In the genomic region with DNA sequence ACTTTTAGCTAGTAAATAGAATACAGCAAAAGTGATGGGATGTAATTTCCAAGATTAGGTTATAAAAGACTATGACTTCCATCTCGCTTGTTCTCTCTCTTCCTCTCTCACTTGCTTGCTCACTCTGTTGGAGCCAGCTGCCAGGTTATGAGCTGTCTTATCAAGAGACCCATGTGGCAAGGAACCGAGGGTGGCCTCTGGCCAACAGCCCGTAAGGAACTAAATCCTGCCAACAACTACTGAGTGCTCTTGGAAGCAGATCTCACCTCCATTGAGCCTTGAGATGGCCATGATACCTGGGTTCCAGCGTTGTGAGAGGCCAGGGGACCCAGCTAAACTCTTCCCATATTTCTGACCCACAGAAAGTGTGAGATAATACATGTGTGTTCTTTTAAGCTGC, we compare ENCODE assay signal across 34 cellular contexts.
"Had no signal": no experiment of that assay in that cellular context is flagged by ENCODE, and none has a peak within 500 bp of the region (broad histone marks: within the 10 kb centered on the region; RNA-seq: fewer than 3 reads in every experiment).

No MANE protein-coding gene starts in this region.

- H3K4me1 ChIP-seq: SJSA1 had no signal

- H3K36me3 ChIP-seq: cardiac muscle cell, Peyer's patch, SJSA1 had no signal

- H3K9me3 ChIP-seq: Peyer's patch, SJSA1, SK-N-SH had no signal

- H3K27me3 Mint-ChIP-seq: activated CD4-positive, alpha-beta T cell treated with anti-CD3 and anti-CD28 coated beads for 36 hours; activated CD4-positive, alpha-beta T cell treated with anti-CD3 and anti-CD28 coated beads, Interleukin-2, amount 10 ng/mL, durations not matched to agents 7 days and 5 days; activated naive CD4-positive, alpha-beta T cell treated with anti-CD3 and anti-CD28 coated beads, Interleukin-2, amount 10 ng/mL, durations not matched to agents 7 days and 5 days; activated naive CD8-positive, alpha-beta T cell treated with anti-CD3 and anti-CD28 coated beads, Interleukin-2, amount 50 U/mL, for 24 hours; activated T-cell treated with anti-CD3 and anti-CD28 coated beads, Interleukin-2, amount 50 U/mL, for 24 hours had no signal

- H3K4me1 Mint-ChIP-seq: activated CD4-positive, alpha-beta T cell treated with anti-CD3 and anti-CD28 coated beads for 36 hours; activated CD4-positive, alpha-beta T cell treated with anti-CD3 and anti-CD28 coated beads, Interleukin-2, amount 10 ng/mL, durations not matched to agents 7 days and 5 days; activated naive CD4-positive, alpha-beta T cell treated with anti-CD3 and anti-CD28 coated beads, Interleukin-2, amount 10 ng/mL, durations not matched to agents 7 days and 5 days; activated naive CD8-positive, alpha-beta T cell treated with anti-CD3 and anti-CD28 coated beads, Interleukin-2, amount 50 U/mL, for 24 hours had no signal

- H3K4me3 Mint-ChIP-seq: activated CD4-positive, alpha-beta T cell treated with anti-CD3 and anti-CD28 coated beads for 36 hours; activated CD4-positive, alpha-beta T cell treated with anti-CD3 and anti-CD28 coated beads, Interleukin-2, amount 10 ng/mL, durations not matched to agents 7 days and 5 days; activated CD8-positive, alpha-beta T cell treated with anti-CD3 and anti-CD28 coated beads, Interleukin-2, amount 10 ng/mL, durations not matched to agents 7 days and 5 days; activated naive CD4-positive, alpha-beta T cell treated with anti-CD3 and anti-CD28 coated beads, Interleukin-2, amount 10 ng/mL, durations not matched to agents 7 days and 5 days; activated naive CD8-positive, alpha-beta T cell; activated naive CD8-positive, alpha-beta T cell treated with anti-CD3 and anti-CD28 coated beads, Interleukin-2, amount 50 U/mL, for 24 hours; activated T-cell treated with anti-CD3 and anti-CD28 coated beads, Interleukin-2, amount 50 U/mL, for 24 hours; activated T-helper 1 cell treated with anti-CD3 and anti-CD28 coated beads, Interleukin-12 subunit alpha, Interleukin-12 subunit beta, Interleukin-2, Interleukin-4 antibody, amounts not matched to agents 30 ng/mL and 10 ng/mL and 1 ng/mL, durations not matched to agents 14 hours and 24 hours and 36 hours; T-helper 1 cell treated with Interleukin-12 subunit alpha and Interleukin-12 subunit beta and Interleukin-4 antibody, amounts not matched to agents 30 μg/mL and 1 μg/mL, for 36 hours; T-helper 2 cell treated with Interferon-gamma antibody and Interleukin-4, amounts not matched to agents 5 μg/mL and 100 μg/mL, for 36 hours; WTC11 had no signal

- DNase-seq: activated CD4-positive, alpha-beta T cell treated with anti-CD3 and anti-CD28 coated beads for 36 hours; activated CD4-positive, alpha-beta T cell treated with anti-CD3 and anti-CD28 coated beads, Interleukin-2, amount 10 ng/mL, durations not matched to agents 7 days and 5 days; activated CD4-positive, alpha-beta T cell treated with anti-CD3 and anti-CD28 coated beads, Interleukin-2, amount 50 U/mL, for 48 hours; activated CD8-positive, alpha-beta T cell treated with anti-CD3 and anti-CD28 coated beads, Interleukin-2, amount 10 ng/mL, durations not matched to agents 7 days and 5 days; activated gamma-delta T cell treated with Interleukin-2 at 50 U/mL for 16 hours; activated naive CD4-positive, alpha-beta T cell treated with anti-CD3 and anti-CD28 coated beads, Interleukin-2, amount 10 ng/mL, durations not matched to agents 7 days and 5 days; activated naive CD8-positive, alpha-beta T cell treated with anti-CD3 and anti-CD28 coated beads, Interleukin-2, amount 50 U/mL, for 24 hours; activated T-cell treated with anti-CD3 and anti-CD28 coated beads, Interleukin-2, amount 50 U/mL, for 24 hours; anterior cingulate cortex; Kasumi-1; KG1; NCI-H1105 treated with DMSO at 0.1 percent for 48 hours; NCI-H1436; NCI-H1694; NCI-H1930; NCI-H2081 treated with DMSO at 0.1 percent for 48 hours; NCI-H226; NCI-H524 treated with DMSO at 0.1 percent for 48 hours; NCI-H748 treated with DMSO at 0.1 percent for 48 hours; NK-92 treated with Interleukin-12 subunit alpha and Interleukin-12 subunit beta, amount 100 ng/mL, for 24 hours; PC-3; Peyer's patch; RPMI8226; SHP77 treated with DMSO at 0.1 percent for 48 hours; SK-N-SH had no signal

- H3K27ac ChIP-seq: cardiac muscle cell, Peyer's patch, SJSA1 had no signal

- ATAC-seq: activated CD4-positive, alpha-beta T cell treated with anti-CD3 and anti-CD28 coated beads for 36 hours; activated CD4-positive, CD25-positive, alpha-beta regulatory T cell treated with anti-CD3 and anti-CD28 coated beads, Interleukin-2, amount 50 U/mL, for 24 hours; activated CD8-positive, alpha-beta T cell treated with anti-CD3 and anti-CD28 coated beads, Interleukin-2, amount 10 ng/mL, durations not matched to agents 7 days and 5 days; activated naive CD8-positive, alpha-beta T cell treated with anti-CD3 and anti-CD28 coated beads, Interleukin-2, amount 50 U/mL, for 24 hours; PC-3; WTC11 had no signal

- H3K27ac Mint-ChIP-seq: activated CD4-positive, alpha-beta T cell treated with anti-CD3 and anti-CD28 coated beads for 36 hours; activated CD4-positive, alpha-beta T cell treated with anti-CD3 and anti-CD28 coated beads, Interleukin-2, amount 10 ng/mL, durations not matched to agents 7 days and 5 days; activated CD8-positive, alpha-beta T cell treated with anti-CD3 and anti-CD28 coated beads, Interleukin-2, amount 10 ng/mL, durations not matched to agents 7 days and 5 days; activated naive CD4-positive, alpha-beta T cell treated with anti-CD3 and anti-CD28 coated beads, Interleukin-2, amount 10 ng/mL, durations not matched to agents 7 days and 5 days; activated naive CD8-positive, alpha-beta T cell; activated naive CD8-positive, alpha-beta T cell treated with anti-CD3 and anti-CD28 coated beads, Interleukin-2, amount 50 U/mL, for 24 hours; activated T-cell treated with anti-CD3 and anti-CD28 coated beads, Interleukin-2, amount 50 U/mL, for 24 hours; activated T-helper 1 cell treated with anti-CD3 and anti-CD28 coated beads, Interleukin-12 subunit alpha, Interleukin-12 subunit beta, Interleukin-2, Interleukin-4 antibody, amounts not matched to agents 30 ng/mL and 10 ng/mL and 1 ng/mL, durations not matched to agents 14 hours and 24 hours and 36 hours; T-helper 1 cell treated with Interleukin-12 subunit alpha and Interleukin-12 subunit beta and Interleukin-4 antibody, amounts not matched to agents 30 μg/mL and 1 μg/mL, for 36 hours; T-helper 2 cell treated with Interferon-gamma antibody and Interleukin-4, amounts not matched to agents 5 μg/mL and 100 μg/mL, for 36 hours; WTC11 had no signal

- H3K27me3 ChIP-seq: cardiac muscle cell, Peyer's patch, SJSA1 had no signal

- FAIRE-seq: TTC549 had no signal

- H3K9me3 Mint-ChIP-seq: activated T-helper 1 cell treated with anti-CD3 and anti-CD28 coated beads, Interleukin-12 subunit alpha, Interleukin-12 subunit beta, Interleukin-2, Interleukin-4 antibody, amounts not matched to agents 30 ng/mL and 10 ng/mL and 1 ng/mL, durations not matched to agents 14 hours and 24 hours and 36 hours had no signal

- H3K4me3 ChIP-seq: cardiac muscle cell, Peyer's patch, SJSA1 had no signal

- H3K36me3 Mint-ChIP-seq: activated naive CD4-positive, alpha-beta T cell treated with anti-CD3 and anti-CD28 coated beads, Interleukin-2, amount 10 ng/mL, durations not matched to agents 7 days and 5 days; activated naive CD8-positive, alpha-beta T cell; WTC11 had no signal
